ENCODE assay signal across 9 cellular contexts in genomic region chr6:143677577-143677890, GRCh38. TPM values are rescaled to one million over a fixed set of nuclear protein-coding genes. Genes with fewer than 3 reads are reported as not detected.
DNase-seq lines count a peak whose midpoint lies in the region; ATAC-seq, FAIRE-seq and TF ChIP-seq lines count a peak whose summit lies in the region.
"Had no signal": no experiment of that assay in that cellular context is flagged by ENCODE, and none has a peak within 500 bp of the region (broad histone marks: within the 10 kb centered on the region; RNA-seq: fewer than 3 reads in every experiment).

No MANE protein-coding gene starts in this region.

- peak overlapping the region; percentile 98 for H3K4me2 ChIP-seq in PC-9
- H3K4me2 ChIP-seq in endothelial cell of umbilical vein (ENCODE audit: insufficient read depth, low read length) = peak overlapping the region; percentile 80
- peak overlapping the region; percentile 84 for H3K4me2 ChIP-seq in neural progenitor cell

- H3K4me1 Mint-ChIP-seq in neural progenitor cell = peaks cover 62% of the 10 kb centered on the region

- H3K4me1 ChIP-seq in PC-9 (replicated peaks; ENCODE audit: insufficient read depth) (peaks cover 72% of the 10 kb centered on the region), endothelial cell of umbilical vein (ENCODE audit: control insufficient read depth, extremely low read depth, insufficient read depth, low read length) (peaks cover 43% of the 10 kb centered on the region), neural progenitor cell (peaks cover 69% of the 10 kb centered on the region)

- no peaks in the 10 kb centered on the region for H4K20me1 ChIP-seq in PC-9 (ENCODE audit: insufficient read depth)
- no peaks in the 10 kb centered on the region for H4K20me1 ChIP-seq in endothelial cell of umbilical vein (replicated peaks; ENCODE audit: control insufficient read depth, extremely low read depth, insufficient read depth, low read length)
- H4K20me1 ChIP-seq in neural progenitor cell (ENCODE audit: low read depth) = no peaks in the 10 kb centered on the region

- CTCF ChIA-PET in PC-9 (lab: Charles Lee) (no interaction called here), endothelial cell of umbilical vein (lab: Charles Lee) (interaction anchor here (1.8 to 3.4 kb wide), 2 partner anchors 9 to 102 kb away, joined by 8 to 16 read pairs; no protein-coding TSS in a partner anchor)

- H3K9ac ChIP-seq in endothelial cell of umbilical vein (replicated peaks; ENCODE audit: extremely low read depth, insufficient read depth, low read length) (peak overlapping the region; percentile 64), neural progenitor cell (no peak overlapping the region)

- H3K36me3 Mint-ChIP-seq in neural progenitor cell = peaks cover 9% of the 10 kb centered on the region

- H3K4me3 ChIP-seq in AG09309 (ENCODE audit: control insufficient read depth, low read depth, low read length) (peak overlapping the region; percentile 62), PC-9 (peak overlapping the region; percentile 95; the same call in 1 of the 2 replicates), endothelial cell of umbilical vein (replicated peaks in 1 of 3; ENCODE audit: insufficient read depth in 1 of 3, low read depth in 1 of 3, low read length in 3 of 3) (peak overlapping the region; percentile 13 to 80 (median 56)), neural progenitor cell (peak overlapping the region; percentile 77)

- BruUV-seq in PC-9 (replicated peaks; lab: Mats Ljungman, UMichigan) (no TSS peak), endothelial cell of umbilical vein (replicated peaks; lab: Mats Ljungman, UMichigan) (no TSS peak)

- peak overlapping the region; percentile 75 for H3K4me3 Mint-ChIP-seq in neural progenitor cell

- no peaks in the 10 kb centered on the region for H3K27me3 ChIP-seq in PC-9 (ENCODE audit: insufficient read depth, low read depth)
- H3K27me3 ChIP-seq in endothelial cell of umbilical vein (ENCODE audit: control insufficient read depth in 2 of 2, insufficient read depth in 2 of 2, low read length in 2 of 2) = no peaks in the 10 kb centered on the region
- H3K27me3 ChIP-seq in neural progenitor cell = no peaks in the 10 kb centered on the region

- no peaks in the 10 kb centered on the region for H3K9me1 ChIP-seq in endothelial cell of umbilical vein (replicated peaks; ENCODE audit: control insufficient read depth, extremely low read depth, insufficient read depth, low read length)

- no peak overlapping the region for H3K27ac Mint-ChIP-seq in neural progenitor cell

- H3F3A ChIP-seq in PC-9 (ENCODE audit: insufficient read depth, low read depth) (peaks cover 43% of the 10 kb centered on the region), neural progenitor cell (ENCODE audit: low read depth) (peaks cover 62% of the 10 kb centered on the region)

- peaks cover 56% of the 10 kb centered on the region for H3K79me2 ChIP-seq in PC-9 (ENCODE audit: low read depth)
- peaks cover 46% of the 10 kb centered on the region for H3K79me2 ChIP-seq in endothelial cell of umbilical vein (ENCODE audit: control insufficient read depth, insufficient read depth, low read length)
- H3K79me2 ChIP-seq in neural progenitor cell (ENCODE audit: low read depth) = peaks cover 42% of the 10 kb centered on the region

- H3K27me3 Mint-ChIP-seq in neural progenitor cell (ENCODE audit: insufficient read depth, low read depth) = no peaks in the 10 kb centered on the region

- H3K36me3 ChIP-seq in PC-9 (ENCODE audit: low read depth) (no peaks in the 10 kb centered on the region), endothelial cell of umbilical vein (ENCODE audit: control insufficient read depth in 2 of 2, extremely low read depth in 1 of 2, insufficient read depth in 2 of 2, low read length in 2 of 2) (peaks cover 0 to 2% of the 10 kb centered on the region in 2 experiments), neural progenitor cell (no peaks in the 10 kb centered on the region)

- POLR2A ChIA-PET in PC-9 (lab: Charles Lee; ENCODE audit: unreplicated experiment) (interaction anchor here (0.6 to 0.7 kb wide), 3 partner anchors 13 to 418 kb away, joined by 3 to 5 read pairs (median 4); partner anchors contain the start of gene SF3B5), endothelial cell of umbilical vein (lab: Charles Lee) (interaction anchor here (0.6 to 0.8 kb wide), 3 partner anchors 145 to 249 kb away, joined by 3 to 4 read pairs (median 4); partner anchors contain the start of gene LTV1)

- dilution Hi-C loops in endothelial cell of umbilical vein (cut with MboI; ENCODE audit: extremely low pct_ligation_motif_present, low sequenced_read_pairs) = no loop called here

- no peak for FAIRE-seq in endothelial cell of umbilical vein (lab: Jason Lieb, UNC)

- H2AFZ ChIP-seq in PC-9 (peak overlapping the region; percentile 85; the same call in 1 of the 2 replicates), endothelial cell of umbilical vein (ENCODE audit: low read depth, low read length) (no peak overlapping the region), neural progenitor cell (replicated peaks) (no peak overlapping the region)

- intact Hi-C loops in PC-9 (cut with micrococcal nuclease; ENCODE audit: unreplicated experiment) (loop anchor here (5.0 to 10.0 kb wide), 4 partner anchors 335 to 1663 kb away; partner anchors contain the start of gene HIVEP2), endothelial cell of umbilical vein (cut with micrococcal nuclease) (loop anchor here (5.0 kb wide), 1 partner anchor 85 kb away; no protein-coding TSS in a partner anchor)

- H3K9me3 ChIP-seq in PC-9 (ENCODE audit: insufficient read depth, low read depth) (0 out of 2 replicates have a peak, but pooled peaks cover 4% of the 10 kb centered on the region), endothelial cell of umbilical vein (replicated peaks; ENCODE audit: control insufficient read depth, insufficient read depth, low read length) (no peaks in the 10 kb centered on the region), neural progenitor cell (ENCODE audit: low read depth) (no peaks in the 10 kb centered on the region)

- no peak for TF ChIP-seq POLR2A in endothelial cell of umbilical vein (IDR thresholded peaks at IDR 0.05; ENCODE audit: low read depth, low read length)

- H3K27ac ChIP-seq in PC-9 (peak overlapping the region; percentile 92), endothelial cell of umbilical vein (ENCODE audit: insufficient read depth, low read depth, low read length) (peak overlapping the region; percentile 55), neural progenitor cell (peak overlapping the region; percentile 11)

- DNase-seq in AG09309 (ENCODE audit: low read depth) (no peak), PC-9 (no peak), endothelial cell of umbilical vein (ENCODE audit: low read depth, low spot score) (no peak), neural progenitor cell (ENCODE audit: low spot score) (no peak), DMS79 (lab: John Stamatoyannopoulos, UW) (no peak), GM19240 (ENCODE audit: insufficient read length, low spot score) (no peak), foreskin melanocyte (no peak)
- DNase-seq: NCI-H187 had no signal

- H3K9me2 ChIP-seq in PC-9 (ENCODE audit: insufficient read depth) = no peaks in the 10 kb centered on the region

- no peak for ATAC-seq in HG03432 (IDR thresholded peaks at IDR 0.05; ENCODE audit: unreplicated experiment)

- peaks cover 15% of the 10 kb centered on the region for H3K9me3 Mint-ChIP-seq in neural progenitor cell

- TF ChIP-seq CTCF in AG09309 (IDR thresholded peaks at IDR 0.05; ENCODE audit: control insufficient read depth, insufficient read depth, low read depth, low read length, missing control alignments) (no peak), PC-9 (conservative IDR thresholded peaks at IDR 0.05) (no peak), endothelial cell of umbilical vein (IDR thresholded peaks at IDR 0.05; ENCODE audit: extremely low read depth in 1 of 2, insufficient read depth in 1 of 2, low read depth in 1 of 2, low read length in 2 of 2) (no peak), neural progenitor cell (IDR thresholded peaks at IDR 0.05) (no peak)

TF ChIP-seq in endothelial cell of umbilical vein, 7 proteins besides CTCF, POLR2A, EP300 and RAD21:
- TF ChIP-seq, protein P1, sequence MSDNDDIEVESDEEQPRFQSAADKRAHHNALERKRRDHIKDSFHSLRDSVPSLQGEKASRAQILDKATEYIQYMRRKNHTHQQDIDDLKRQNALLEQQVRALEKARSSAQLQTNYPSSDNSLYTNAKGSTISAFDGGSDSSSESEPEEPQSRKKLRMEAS (IDR thresholded peaks at IDR 0.05; ENCODE audit: insufficient read depth, insufficient read length) = no peak
- TF ChIP-seq MYC (IDR thresholded peaks at IDR 0.05; ENCODE audit: low read depth, low read length) = no peak
- no peak for TF ChIP-seq POLR2AphosphoS5 (IDR thresholded peaks at IDR 0.05; ENCODE audit: insufficient read depth, low read depth, low read length)
- no peak for TF ChIP-seq EZH2 (IDR thresholded peaks at IDR 0.05; ENCODE audit: borderline replicate concordance, low read depth, low read length, severe bottlenecking)
- no peak for TF ChIP-seq JUN (IDR thresholded peaks at IDR 0.05; ENCODE audit: borderline replicate concordance, insufficient read depth, insufficient read length, low read depth)
- no peak for TF ChIP-seq FOS (IDR thresholded peaks at IDR 0.05; ENCODE audit: borderline replicate concordance, insufficient read depth, low read length)
- no peak for TF ChIP-seq GATA2 (IDR thresholded peaks at IDR 0.05; ENCODE audit: insufficient read depth, insufficient read length, low read depth, low read length)

RNA-seq across cellular contexts. Expression of gene PHACTR2, which starts 0.2 kb away (rescaled TPM):
- 32.8 and 39.8 TPM in 2 replicates for total RNA-seq in PC-9 (2021)
- total RNA-seq in endothelial cell of umbilical vein = 160 and 178 TPM in 2 replicates
- polyA plus RNA-seq in endothelial cell of umbilical vein = 16.3 and 16.4 TPM in 2 replicates
- polyA plus RNA-seq in endothelial cell of umbilical vein (2011; cell fraction: cytosol; rRNA removed) = 29.6 and 33.0 TPM in 2 replicates
- 39.3 and 44.1 TPM in 2 replicates for polyA plus RNA-seq in endothelial cell of umbilical vein (2011; cell fraction: nucleus; rRNA removed)
- 31.3 and 53.0 TPM in 2 replicates for polyA plus RNA-seq in endothelial cell of umbilical vein (2012)
- polyA minus RNA-seq in endothelial cell of umbilical vein = 70.7 and 72.0 TPM in 2 replicates
- 8.0 TPM for polyA minus RNA-seq in endothelial cell of umbilical vein (2011; cell fraction: cytosol; rRNA and poly(A)+ RNA removed)
- polyA minus RNA-seq in endothelial cell of umbilical vein (2011; cell fraction: nucleus; rRNA and poly(A)+ RNA removed) = 81.0 and 88.1 TPM in 2 replicates
- total RNA-seq in neural progenitor cell (ENCODE audit: low replicate concordance) = 36.0 and 45.4 TPM in 2 replicates

Comparison
In these comparisons a context has a peak if more than half of its experiments do, and no peak if none do; other contexts are left out.
1. H3K27ac ChIP-seq: peak in every context shown above with its lines; median percentile 92 in PC-9; 55 in endothelial cell of umbilical vein; 11 in neural progenitor cell.